In genomic region chr10:100835810-100836209, GRCh38 we compare ENCODE assay signal across 7 cellular contexts.
"Had no signal": no experiment of that assay in that cellular context is flagged by ENCODE, and none has a peak within 500 bp of the region (broad histone marks: within the 10 kb centered on the region; RNA-seq: fewer than 3 reads in every experiment).

No MANE protein-coding gene starts in this region.

- H3K9ac ChIP-seq: KMS-11 had no signal

- H3K27ac ChIP-seq: HL-60, KMS-11 had no signal

- FAIRE-seq: HepG2, HTR-8/SVneo had no signal

- H3K4me2 ChIP-seq: KMS-11 had no signal

- DNase-seq: IMR-90, KBM-7, KG1 had no signal

- ATAC-seq: HepG2 had no signal
